8 cellular contexts compared by ENCODE assay signal in genomic region chr17:63622571-63623390, GRCh38. TPM values are rescaled to one million over a fixed set of nuclear protein-coding genes. Genes with fewer than 3 reads are reported as not detected.
A peak's percentile ranks its signal among the peaks of the same experiment; 100 is the strongest.
DNase-seq lines count a peak whose midpoint lies in the region; ATAC-seq and TF ChIP-seq lines count a peak whose summit lies in the region.

No MANE protein-coding gene starts in this region.

- H3K14ac ChIP-seq in IMR-90 (replicated peaks; ENCODE audit: low read depth, low read length) = no peak overlapping the region

- H3K18ac ChIP-seq in IMR-90 (ENCODE audit: low read depth, low read length) = no peak overlapping the region

- in situ Hi-C loops in IMR-90 (cut with MboI; ENCODE audit: low sequenced_read_pairs) = no loop called here

- POLR2A ChIA-PET in IMR-90 (lab: Charles Lee; ENCODE audit: unreplicated experiment) = interaction anchor here (0.8 kb wide), 1 partner anchor 190 kb away, joined by 3 read pairs; no protein-coding TSS in a partner anchor

- ATAC-seq in GM21528 (IDR thresholded peaks at IDR 0.05; ENCODE audit: low FRiP score, unreplicated experiment) (peak; percentile 34), IMR-90 (ENCODE audit: low read depth) (peak; percentile 59), heart left ventricle (peak in 3 of 4 donors; percentile 13 to 26 (median 15)), aorta (ENCODE audit: low FRiP score) (peak; percentile 1)

- H3K4me1 ChIP-seq in IMR-90 (ENCODE audit: control insufficient read depth, insufficient read depth, low read length) (peaks cover 6% of the 10 kb centered on the region; the same call in 1 of the 2 replicates), heart left ventricle (peaks cover 2 to 52% (median 45%) of the 10 kb centered on the region in 12 donors), parathyroid adenoma (peaks cover 15% of the 10 kb centered on the region), aorta (ENCODE audit: control insufficient read depth in 1 of 2, insufficient read depth in 2 of 2, low read length in 2 of 2) (peaks cover 2 to 5% of the 10 kb centered on the region in 2 donors)

- H3K4ac ChIP-seq in IMR-90 (ENCODE audit: low read depth, low read length) = no peak overlapping the region

- TF ChIP-seq RAD21 in IMR-90 (IDR thresholded peaks at IDR 0.05; ENCODE audit: low read length) = no peak

- no peaks in the 10 kb centered on the region for H3K36me3 ChIP-seq in IMR-90 (ENCODE audit: control insufficient read depth, insufficient read depth, low read length)
- no peaks in the 10 kb centered on the region for H3K36me3 ChIP-seq in heart left ventricle
- no peaks in the 10 kb centered on the region for H3K36me3 ChIP-seq in parathyroid adenoma (ENCODE audit: control insufficient read depth, insufficient read depth, low read length)
- no peaks in the 10 kb centered on the region for H3K36me3 ChIP-seq in aorta (ENCODE audit: control insufficient read depth in 1 of 2, insufficient read depth in 2 of 2, low read length in 1 of 2)

- H3K27me3 ChIP-seq in IMR-90 (ENCODE audit: control insufficient read depth, insufficient read depth, low read length) (no peaks in the 10 kb centered on the region), heart left ventricle (no peaks in the 10 kb centered on the region), parathyroid adenoma (ENCODE audit: control insufficient read depth, insufficient read depth, low read length) (no peaks in the 10 kb centered on the region), aorta (ENCODE audit: control insufficient read depth in 1 of 2, insufficient read depth in 2 of 2, low read length in 1 of 2) (no peaks in the 10 kb centered on the region)

- no peak overlapping the region for H2BK120ac ChIP-seq in IMR-90 (ENCODE audit: low read depth, low read length)

- TF ChIP-seq POLR2A in IMR-90 (IDR thresholded peaks at IDR 0.05; ENCODE audit: low read depth, low read length) = no peak
- no peak for TF ChIP-seq POLR2A in heart left ventricle (IDR thresholded peaks at IDR 0.05)

- no peak overlapping the region for H3K56ac ChIP-seq in IMR-90 (ENCODE audit: extremely low read depth, insufficient read depth, low read length)

- H2AFZ ChIP-seq in IMR-90 (replicated peaks; ENCODE audit: low read length, poor library complexity) = peak overlapping the region; percentile 94
- H2AFZ ChIP-seq in parathyroid adenoma = peak overlapping the region; percentile 51

- no peak overlapping the region for H4K8ac ChIP-seq in IMR-90 (ENCODE audit: low read depth in 2 of 2, low read length in 2 of 2)

- H3K9ac ChIP-seq in IMR-90 (ENCODE audit: low read depth, low read length) (peak overlapping the region; percentile 17), parathyroid adenoma (no peak overlapping the region)

- H3K79me2 ChIP-seq in parathyroid adenoma = peaks cover 41% of the 10 kb centered on the region

- peaks cover 13% of the 10 kb centered on the region for H4K20me1 ChIP-seq in IMR-90 (ENCODE audit: insufficient read depth, low read length)

- H3K9me3 ChIP-seq in IMR-90 (ENCODE audit: control insufficient read depth, insufficient read depth, low read length) (no peaks in the 10 kb centered on the region), heart left ventricle (no peaks in the 10 kb centered on the region), parathyroid adenoma (ENCODE audit: control insufficient read depth, low read length) (no peaks in the 10 kb centered on the region), aorta (ENCODE audit: control insufficient read depth, low read length) (no peaks in the 10 kb centered on the region)

- H3K27ac ChIP-seq in IMR-90 (ENCODE audit: insufficient read depth, low read length) (peak overlapping the region; percentile 35), adipose tissue (ENCODE audit: low read depth, low read length) (peak overlapping the region; percentile 77), heart left ventricle (peak overlapping the region; percentile 69 to 93 (median 88)), parathyroid adenoma (peak overlapping the region; percentile 52), aorta (ENCODE audit: low read depth in 1 of 2, low read length in 2 of 2) (peak overlapping the region; percentile 34 to 73)

- H3K4me2 ChIP-seq in IMR-90 (ENCODE audit: low read depth, low read length) (peak overlapping the region; percentile 51), parathyroid adenoma (ENCODE audit: low read length) (peak overlapping the region; percentile 75)

- CTCF ChIA-PET in IMR-90 (lab: Yijun Ruan, JAX) = interaction anchor here (1.9 kb wide), 1 partner anchor 11 kb away, joined by 8 read pairs; no protein-coding TSS in a partner anchor

- TF ChIP-seq CTCF in IMR-90 (conservative IDR thresholded peaks at IDR 0.05; ENCODE audit: low read depth, low read length) (no peak), heart left ventricle (IDR thresholded peaks at IDR 0.05) (no peak), parathyroid adenoma (IDR thresholded peaks at IDR 0.05) (no peak)

- no peak overlapping the region for H3K23ac ChIP-seq in IMR-90 (ENCODE audit: low read depth, low read length)

- intact Hi-C loops in IMR-90 (cut with micrococcal nuclease) (no loop called here), heart left ventricle (cut with DNase I) (loop anchor here in 5 of 10 donors (2.0 to 10.0 kb wide), 4 partner anchors 52 to 80 kb away; partner anchors contain the start of gene LIMD2 (in 1 of the 5)), aorta (cut with DNase I) (loop anchor here in 1 of 2 donors (5.0 kb wide), 1 partner anchor 75 kb away; no protein-coding TSS in a partner anchor)

- no peak overlapping the region for H2BK20ac ChIP-seq in IMR-90 (ENCODE audit: low read depth, low read length)

- H2BK5ac ChIP-seq in IMR-90 (ENCODE audit: low read depth, low read length, poor library complexity, severe bottlenecking) = peak overlapping the region; percentile 21

- no TSS peak for BruUV-seq in IMR-90 (replicated peaks; lab: Mats Ljungman, UMichigan)

- 1% methylated on average over 39 of the region's 100 CpGs; no CpG with 5 or more reads in 1 of the 2 experiments for WGBS in IMR-90 (ENCODE audit: extremely low coverage in 2 of 2, insufficient read length in 1 of 2), 2 experiments
- 0% methylated on average over 66 to 100 of the region's 100 CpGs for WGBS in adipose tissue, 3 donors
- 0 to 1% (median 0%) methylated on average over 32 to 100 of the region's 100 CpGs for WGBS in heart left ventricle, 4 donors
- 0 to 1% methylated on average over 58 to 100 of the region's 100 CpGs for WGBS in aorta, 2 donors

- 0 out of 2 replicates have a peak, but pooled peaks cover 3% of the 10 kb centered on the region for H3K9me1 ChIP-seq in IMR-90 (ENCODE audit: insufficient read depth, low read length)

- H3K4me3 ChIP-seq in IMR-90 (ENCODE audit: insufficient read depth, low read depth, low read length) (peak overlapping the region; percentile 65), heart left ventricle (peak overlapping the region; percentile 67 to 96 (median 78)), parathyroid adenoma (ENCODE audit: low read depth, low read length) (peak overlapping the region; percentile 60), aorta (ENCODE audit: low read length in 2 of 2) (peak overlapping the region; percentile 74 to 93)

- H2AK9ac ChIP-seq in IMR-90 (replicated peaks; ENCODE audit: low read depth, low read length, poor library complexity) = peak overlapping the region; percentile 74

- no peak overlapping the region for H2AK5ac ChIP-seq in IMR-90 (ENCODE audit: low read depth, low read length)

- dilution Hi-C loops in IMR-90 (cut with HindIII; ENCODE audit: low sequenced_read_pairs, unreplicated experiment) = no loop called here

- peaks cover 9 to 40% of the 10 kb centered on the region in 2 experiments; a peak in 3 of 4 replicates for H3K79me1 ChIP-seq in IMR-90 (ENCODE audit: low read depth in 1 of 2, low read length in 2 of 2)

- H2BK15ac ChIP-seq in IMR-90 (ENCODE audit: low read depth, low read length) = no peak overlapping the region

- H4K5ac ChIP-seq in IMR-90 (ENCODE audit: low read depth, low read length) = no peak overlapping the region

- H4K91ac ChIP-seq in IMR-90 (ENCODE audit: insufficient read depth, low read depth, low read length) = no peak overlapping the region

- DNase-seq in DMS 273 treated with DMSO at 0.1 percent for 48 hours (lab: John Stamatoyannopoulos, UW) = peak; percentile 18
- DNase-seq in IMR-90 = peak; percentile 60
- peak; percentile 67 for DNase-seq in SW480 (ENCODE audit: low spot score)
- DNase-seq in heart left ventricle = peak; percentile 75 to 87 (median 83)
- DNase-seq in aorta = peak; percentile 86 to 91

TF ChIP-seq in IMR-90, 13 proteins besides CTCF, POLR2A, EP300 and RAD21:
- TF ChIP-seq MAZ (IDR thresholded peaks at IDR 0.05; ENCODE audit: borderline replicate concordance, low read depth, low read length) (no peak; the same call in 1 of the 2 replicates), MXI1 (IDR thresholded peaks at IDR 0.05; ENCODE audit: borderline replicate concordance, low read depth, low read length) (peak; percentile 74)

RNA-seq across cellular contexts. Expression of gene MAP3K3, which starts 0.6 kb away (rescaled TPM):
- 24.2 and 25.6 TPM in 2 replicates for total RNA-seq in IMR-90 (2012; rRNA removed)
- 19.1 TPM in 2 replicates for polyA plus RNA-seq in IMR-90 (2012; rRNA removed)
- 13.9 and 15.5 TPM in 2 replicates for polyA plus RNA-seq in IMR-90 (2012; cell fraction: cytosol; rRNA removed)
- 34.5 and 36.8 TPM in 2 replicates for polyA plus RNA-seq in IMR-90 (2012; cell fraction: nucleus; rRNA removed; ENCODE audit: low replicate concordance)
- polyA plus RNA-seq in adipose tissue = 10 to 100 TPM in 2 of 3 donors, 1 to 10 TPM in 1; 9.7 to 34.4 (median 22.7) TPM
- 100 to 1,000 TPM in 1 of 9 donors, 10 to 100 TPM in 8; 31.0 to 102 (median 58.0) TPM for total RNA-seq in heart left ventricle
- polyA plus RNA-seq in heart left ventricle = 10 to 100 TPM; 20.5 to 70.9 TPM
- total RNA-seq in aorta = 10 to 100 TPM; 54.5 to 83.2 TPM
- polyA plus RNA-seq in aorta = 10 to 100 TPM; 16.2 to 40.4 TPM

RNA-seq across cellular contexts. Expression of gene TACO1, which starts 22.1 kb away (rescaled TPM):
- 6.5 and 9.4 TPM in 2 replicates for total RNA-seq in IMR-90 (2012; rRNA removed)
- 28.8 and 32.8 TPM in 2 replicates for polyA plus RNA-seq in IMR-90 (2012; rRNA removed)
- 14.2 and 15.9 TPM in 2 replicates for polyA plus RNA-seq in IMR-90 (2012; cell fraction: cytosol; rRNA removed)
- polyA plus RNA-seq in IMR-90 (2012; cell fraction: nucleus; rRNA removed; ENCODE audit: low replicate concordance) = 9.9 and 11.3 TPM in 2 replicates
- 10 to 100 TPM; 11.5 to 18.9 (median 17.8) TPM for polyA plus RNA-seq in adipose tissue
- 10 to 100 TPM; 23.0 to 48.0 (median 40.6) TPM for total RNA-seq in heart left ventricle
- 10 to 100 TPM; 52.7 to 54.9 TPM for polyA plus RNA-seq in heart left ventricle
- 10 to 100 TPM; 10.8 to 11.0 TPM for total RNA-seq in aorta
- polyA plus RNA-seq in aorta = 10 to 100 TPM; 13.1 to 17.5 TPM

Comparison
In these comparisons a context has a peak if more than half of its experiments do, and no peak if none do; other contexts are left out.
1. Peak in every context shown above with its lines: DNase-seq, ATAC-seq, H3K4me3 ChIP-seq and H3K27ac ChIP-seq.
2. DNase-seq: peak in every context shown above with its lines; median percentile 88 in aorta; 83 in heart left ventricle; 67 in SW480; 60 in IMR-90; 18 in DMS 273 treated with DMSO at 0.1 percent for 48 hours.
3. ATAC-seq: peak in every context shown above with its lines; median percentile 59 in IMR-90; 34 in GM21528; 15 in heart left ventricle; 1 in aorta.
4. H3K27ac ChIP-seq: peak in every context shown above with its lines; median percentile 88 in heart left ventricle; 77 in adipose tissue; 54 in aorta; 52 in parathyroid adenoma; 35 in IMR-90.